29 cellular contexts compared by ENCODE assay signal in the genomic region with DNA sequence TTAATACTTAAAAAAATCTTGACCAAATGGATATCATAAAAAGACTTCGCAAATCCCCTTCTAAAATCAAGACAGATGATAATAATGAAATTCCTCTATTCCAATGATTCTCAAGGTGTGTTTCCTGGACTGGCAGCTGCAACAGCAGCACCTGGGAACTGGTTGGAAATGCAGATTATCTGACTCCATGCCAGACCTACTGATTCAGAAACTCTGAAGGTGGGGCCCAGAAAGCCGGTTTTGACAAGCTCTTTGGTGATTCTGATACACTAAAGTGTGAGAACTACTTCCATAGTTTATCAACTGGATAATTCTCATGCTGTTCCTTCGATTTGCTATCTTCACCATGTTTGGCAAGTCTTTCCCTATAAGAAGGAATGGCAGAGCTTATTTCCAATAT.
A peak's percentile ranks its signal among the peaks of the same experiment; 100 is the strongest.
DNase-seq lines count a peak whose midpoint lies in the region; ATAC-seq, FAIRE-seq and TF ChIP-seq lines count a peak whose summit lies in the region.
"Had no signal": no experiment of that assay in that cellular context is flagged by ENCODE, and none has a peak within 500 bp of the region (broad histone marks: within the 10 kb centered on the region; RNA-seq: fewer than 3 reads in every experiment).

No MANE protein-coding gene starts in this region.

- no peaks in the 10 kb centered on the region for H3K36me3 ChIP-seq in bronchial epithelial cell (ENCODE audit: control insufficient read depth, insufficient read depth, low read length)
- H3K36me3 ChIP-seq in esophagus squamous epithelium, result no peaks in the 10 kb centered on the region
- H3K36me3 ChIP-seq in keratinocyte (ENCODE audit: control insufficient read depth in 2 of 2, extremely low read depth in 1 of 2, insufficient read depth in 2 of 2, low read length in 2 of 2), result no peaks in the 10 kb centered on the region
- H3K36me3 ChIP-seq: BE2C, BLaER1 had no signal

- H3K27ac ChIP-seq in esophagus squamous epithelium, result peak overlapping the region in 3 of 4 donors; percentile 0 to 63 (median 53)
- H3K27ac ChIP-seq in keratinocyte (ENCODE audit: control insufficient read depth, insufficient read depth, low read length), result peak overlapping the region; percentile 56
- H3K27ac ChIP-seq: BLaER1 had no signal

- no peak for TF ChIP-seq CTCF in bronchial epithelial cell (IDR thresholded peaks at IDR 0.05; ENCODE audit: insufficient read depth, low read length, severe bottlenecking)
- TF ChIP-seq CTCF in epithelial cell of esophagus (IDR thresholded peaks at IDR 0.05; ENCODE audit: insufficient read depth, low read depth, low read length, missing control alignments), result no peak
- no peak for TF ChIP-seq CTCF in esophagus squamous epithelium (IDR thresholded peaks at IDR 0.05)
- TF ChIP-seq CTCF in keratinocyte (optimal IDR thresholded peaks at IDR 0.05 in 1 of 3, IDR thresholded peaks at IDR 0.05 in 1 of 3, conservative IDR thresholded peaks at IDR 0.05 in 1 of 3; ENCODE audit: extremely low read depth in 1 of 3, insufficient read depth in 2 of 3, low read length in 3 of 3), result no peak

- FAIRE-seq in bronchial epithelial cell (lab: Jason Lieb, UNC), result no peak
- peak; percentile 84 for FAIRE-seq in keratinocyte (lab: Jason Lieb, UNC)
- FAIRE-seq: A204.1, GM12878, GM12892, GM18507 had no signal

- dilution Hi-C loops in keratinocyte (cut with MboI; ENCODE audit: extremely low pct_ligation_motif_present, low sequenced_read_pairs), result no loop called here

- H3K79me2 ChIP-seq in keratinocyte (ENCODE audit: control insufficient read depth, insufficient read depth, low read length), result no peaks in the 10 kb centered on the region

- H2AFZ ChIP-seq in keratinocyte (ENCODE audit: control insufficient read depth, low read length), result peak overlapping the region; percentile 66

- H3K4me1 ChIP-seq in esophagus squamous epithelium, result peaks cover 0 to 30% (median 0%) of the 10 kb centered on the region in 3 donors
- H3K4me1 ChIP-seq in keratinocyte (ENCODE audit: control insufficient read depth, extremely low read depth, insufficient read depth, low read length), result peaks cover 16% of the 10 kb centered on the region
- H3K4me1 ChIP-seq: BE2C, BLaER1 had no signal

- H3K36me3 Mint-ChIP-seq in activated CD4-positive, alpha-beta T cell treated with anti-CD3 and anti-CD28 coated beads, Interleukin-2, amount 10 ng/mL, durations not matched to agents 7 days and 5 days (ENCODE audit: low read depth), result no peaks in the 10 kb centered on the region
- H3K36me3 Mint-ChIP-seq: CD14-positive monocyte; CD4-positive, alpha-beta memory T cell; CD4-positive, CD25-positive, alpha-beta regulatory T cell; CD8-positive, alpha-beta memory T cell had no signal

- no peaks in the 10 kb centered on the region for H3K4me1 Mint-ChIP-seq in activated CD4-positive, alpha-beta T cell treated with anti-CD3 and anti-CD28 coated beads, Interleukin-2, amount 10 ng/mL, durations not matched to agents 7 days and 5 days
- H3K4me1 Mint-ChIP-seq: CD14-positive monocyte; CD4-positive, alpha-beta memory T cell; CD4-positive, CD25-positive, alpha-beta regulatory T cell; CD8-positive, alpha-beta memory T cell had no signal

- H3K4me3 Mint-ChIP-seq in activated CD4-positive, alpha-beta T cell treated with anti-CD3 and anti-CD28 coated beads, Interleukin-2, amount 10 ng/mL, durations not matched to agents 7 days and 5 days, result no peak overlapping the region
- H3K4me3 Mint-ChIP-seq: CD14-positive monocyte; CD4-positive, alpha-beta memory T cell; CD4-positive, CD25-positive, alpha-beta regulatory T cell; CD8-positive, alpha-beta memory T cell had no signal

- 44 to 50% methylated on average over 3 of the region's 3 CpGs for WGBS in esophagus squamous epithelium, 2 donors

- ATAC-seq in GM18867 (IDR thresholded peaks at IDR 0.05; ENCODE audit: unreplicated experiment), result no peak
- ATAC-seq: GM12878 had no signal

- POLR2A ChIA-PET in activated CD4-positive, alpha-beta T cell treated with anti-CD3 and anti-CD28 coated beads, Interleukin-2, amount 10 ng/mL, durations not matched to agents 7 days and 5 days (lab: Charles Lee), result interaction anchor here (0.6 kb wide), 1 partner anchor 377 kb away, joined by 3 read pairs; no protein-coding TSS in a partner anchor

- H3K27me3 ChIP-seq in bronchial epithelial cell (ENCODE audit: control insufficient read depth, insufficient read depth, low read length) (no peaks in the 10 kb centered on the region), esophagus squamous epithelium (no peaks in the 10 kb centered on the region), keratinocyte (ENCODE audit: control insufficient read depth, extremely low read depth, insufficient read depth, low read length) (no peaks in the 10 kb centered on the region)
- H3K27me3 ChIP-seq: BE2C, BLaER1 had no signal

- H4K20me1 ChIP-seq in keratinocyte (ENCODE audit: control insufficient read depth, extremely low read depth, insufficient read depth, low read length), result no peaks in the 10 kb centered on the region
- H4K20me1 ChIP-seq: BLaER1 had no signal

- no peak for TF ChIP-seq POLR2A in esophagus squamous epithelium (IDR thresholded peaks at IDR 0.05)

- H3K9ac ChIP-seq in keratinocyte (ENCODE audit: control insufficient read depth, extremely low read depth, insufficient read depth, low read length), result no peak overlapping the region
- H3K9ac ChIP-seq: BLaER1 had no signal

- H3K9me3 ChIP-seq in esophagus squamous epithelium (peaks cover 0 to 16% (median 6%) of the 10 kb centered on the region in 3 donors), keratinocyte (ENCODE audit: control insufficient read depth, low read depth, low read length) (peaks cover 2% of the 10 kb centered on the region)
- H3K9me3 ChIP-seq: BE2C had no signal

- no peaks in the 10 kb centered on the region for H3K9me1 ChIP-seq in keratinocyte (ENCODE audit: control insufficient read depth, extremely low read depth, insufficient read depth, low read length)

- CTCF ChIA-PET in activated CD4-positive, alpha-beta T cell treated with anti-CD3 and anti-CD28 coated beads, Interleukin-2, amount 10 ng/mL, durations not matched to agents 7 days and 5 days (lab: Charles Lee), result no interaction called here

- intact Hi-C loops in esophagus squamous epithelium (cut with DNase I) (no loop called here), head of caudate nucleus (cut with DNase I) (no loop called here)

- H3K27me3 Mint-ChIP-seq in activated CD4-positive, alpha-beta T cell treated with anti-CD3 and anti-CD28 coated beads, Interleukin-2, amount 10 ng/mL, durations not matched to agents 7 days and 5 days, result no peaks in the 10 kb centered on the region
- H3K27me3 Mint-ChIP-seq: CD4-positive, alpha-beta memory T cell; CD4-positive, CD25-positive, alpha-beta regulatory T cell; CD8-positive, alpha-beta memory T cell had no signal

- H3K4me2 ChIP-seq in keratinocyte (ENCODE audit: control insufficient read depth, extremely low read depth, insufficient read depth, low read depth, low read length), result peak overlapping the region; percentile 76
- H3K4me2 ChIP-seq: BLaER1 had no signal

- H3K27ac Mint-ChIP-seq in activated CD4-positive, alpha-beta T cell treated with anti-CD3 and anti-CD28 coated beads, Interleukin-2, amount 10 ng/mL, durations not matched to agents 7 days and 5 days, result no peak overlapping the region
- H3K27ac Mint-ChIP-seq: CD14-positive monocyte; CD4-positive, alpha-beta memory T cell; CD4-positive, CD25-positive, alpha-beta regulatory T cell; CD8-positive, alpha-beta memory T cell had no signal

- peaks cover 2% of the 10 kb centered on the region for H3K9me3 Mint-ChIP-seq in activated CD4-positive, alpha-beta T cell treated with anti-CD3 and anti-CD28 coated beads, Interleukin-2, amount 10 ng/mL, durations not matched to agents 7 days and 5 days

- DNase-seq in bronchial epithelial cell (ENCODE audit: low read depth) (peak; percentile 78), epithelial cell of esophagus (ENCODE audit: low read depth) (peak; percentile 88), esophagus squamous epithelium (lab: John Stamatoyannopoulos, UW) (no peak), keratinocyte (ENCODE audit: low read depth, low spot score) (no peak), head of caudate nucleus (no peak), NCI-H446 (lab: John Stamatoyannopoulos, UW) (no peak)
- DNase-seq in activated CD4-positive, alpha-beta T cell treated with anti-CD3 and anti-CD28 coated beads, Interleukin-2, amount 10 ng/mL, durations not matched to agents 7 days and 5 days, result no peak
- DNase-seq: 8988T; ACHN; BE2C; C1 segment of cervical spinal cord; CD4-positive, alpha-beta memory T cell; CD4-positive, CD25-positive, alpha-beta regulatory T cell; CD8-positive, alpha-beta memory T cell; COR-L47; DMS 273 treated with DMSO at 0.1 percent for 48 hours; DMS153; DMS53; DMS79; DND-41; EL; GDM1 had no signal

- H3K4me3 ChIP-seq in bronchial epithelial cell (ENCODE audit: low read depth, low read length) (no peak overlapping the region), epithelial cell of esophagus (ENCODE audit: low read length) (no peak overlapping the region), esophagus squamous epithelium (no peak overlapping the region), keratinocyte (ENCODE audit: control insufficient read depth in 2 of 3, extremely low read depth in 1 of 3, insufficient read depth in 2 of 3, low read depth in 1 of 3, low read length in 3 of 3) (no peak overlapping the region)
- H3K4me3 ChIP-seq: BLaER1, GM12878 had no signal

Comparison
In these comparisons a context has a peak if more than half of its experiments do, and no peak if none do; other contexts are left out.
1. DNase-seq: peak in bronchial epithelial cell (single experiment) and epithelial cell of esophagus (single experiment); none in esophagus squamous epithelium (single experiment), keratinocyte (single experiment), head of caudate nucleus (0 of 42), NCI-H446 (0 of 2) and activated CD4-positive, alpha-beta T cell treated with anti-CD3 and anti-CD28 coated beads, Interleukin-2, amount 10 ng/mL, durations not matched to agents 7 days and 5 days (single experiment).